ENCODE assay signal across 30 cellular contexts in the genomic region with DNA sequence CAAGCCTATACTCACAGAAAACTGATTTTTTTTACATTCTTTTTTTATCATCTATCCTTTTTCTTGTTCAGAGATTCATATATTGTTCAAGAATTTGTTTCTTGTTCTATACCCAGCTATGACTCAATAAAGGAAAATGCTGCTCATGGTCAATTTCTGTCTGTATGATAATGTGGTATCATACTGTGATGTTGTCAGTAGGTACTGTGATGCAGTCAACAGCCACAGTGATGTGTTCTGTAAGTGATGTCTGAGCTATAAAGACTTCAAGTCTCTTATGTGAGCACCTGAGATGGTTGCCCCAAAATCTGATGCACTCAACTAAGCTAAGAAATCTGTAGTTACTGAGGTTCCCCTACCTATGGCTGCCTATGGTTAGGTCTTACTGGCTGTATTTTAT.
"Had no signal": no experiment of that assay in that cellular context is flagged by ENCODE, and none has a peak within 500 bp of the region (broad histone marks: within the 10 kb centered on the region; RNA-seq: fewer than 3 reads in every experiment).

No MANE protein-coding gene starts in this region.

- H3K4me3 ChIP-seq: ovary, psoas muscle, right lobe of liver, sigmoid colon, suprapubic skin, testis, tibial artery, transverse colon, upper lobe of right lung, uterus had no signal

- H3K9me3 Mint-ChIP-seq: neural crest cell; stimulated activated naive B cell treated with anti-CD40 and anti-IgM and Interleukin-4, amounts not matched to agents 10 μg/mL and 1 μg/mL and 100 μg/mL, for 72 hours; type B pancreatic cell had no signal

- H3K36me3 Mint-ChIP-seq: natural killer cell; stimulated activated effector memory CD8-positive, alpha-beta T cell treated with anti-CD3 and anti-CD28 coated beads, Interleukin-12 subunit alpha, Interleukin-12 subunit beta, amount 100 ng/mL, for 72 hours; stimulated activated naive B cell treated with anti-CD40 and anti-IgM and Interleukin-4, amounts not matched to agents 10 μg/mL and 1 μg/mL and 100 μg/mL, for 72 hours; type B pancreatic cell had no signal

- H3K79me2 ChIP-seq: parathyroid adenoma had no signal

- ATAC-seq: naive thymus-derived CD4-positive, alpha-beta T cell; natural killer cell; psoas muscle; right cardiac atrium; right lobe of liver; stimulated activated effector memory CD8-positive, alpha-beta T cell treated with anti-CD3 and anti-CD28 coated beads, Interleukin-12 subunit alpha, Interleukin-12 subunit beta, amount 100 ng/mL, for 72 hours; stimulated activated naive B cell treated with anti-CD40 and anti-IgM and Interleukin-4, amounts not matched to agents 10 μg/mL and 1 μg/mL and 100 μg/mL, for 72 hours; stimulated activated naive CD8-positive, alpha-beta T cell treated with anti-CD3 and anti-CD28 coated beads, Interleukin-15, amount 100 ng/mL, for 72 hours; stimulated activated naive CD8-positive, alpha-beta T cell treated with anti-CD3 and anti-CD28 coated beads, Interleukin-15, Interleukin-2, amounts not matched to agents 100 U/mL and 50 U/mL, for 24 hours; upper lobe of right lung had no signal

- H3K36me3 ChIP-seq: neutrophil, ovary, right lobe of liver, sigmoid colon, suprapubic skin, tibial artery, transverse colon, upper lobe of right lung, uterus had no signal

- H3K27ac ChIP-seq: neutrophil, ovary, parathyroid adenoma, psoas muscle, right lobe of liver, sigmoid colon, suprapubic skin, testis, tibial artery, transverse colon, upper lobe of right lung, uterus had no signal

- DNase-seq: naive thymus-derived CD4-positive, alpha-beta T cell; natural killer cell; nucleus accumbens; ovary; psoas muscle; right cardiac atrium; right lobe of liver; sigmoid colon; small intestine; stimulated activated CD4-positive, alpha-beta T cell treated with anti-CD3 and anti-CD28 coated beads, Interleukin-15, amount 100 ng/mL, for 24 hours; stimulated activated CD4-positive, alpha-beta T cell treated with anti-CD3 and anti-CD28 coated beads, Interleukin-2, amount 100 ng/mL, for 24 hours; stimulated activated CD4-positive, alpha-beta T cell treated with anti-CD3 and anti-CD28 coated beads, Interleukin-2, amount 100 ng/mL, for 48 hours; stimulated activated CD4-positive, alpha-beta T cell treated with anti-CD3 and anti-CD28 coated beads, Interleukin-4, amount 100 ng/mL, for 24 hours; stimulated activated naive B cell treated with anti-CD40 and anti-IgM and Interleukin-4, amounts not matched to agents 10 μg/mL and 1 μg/mL and 100 μg/mL, for 72 hours; stimulated activated naive CD8-positive, alpha-beta T cell treated with anti-CD3 and anti-CD28 coated beads, Interleukin-15, amount 100 ng/mL, for 72 hours; stimulated activated naive CD8-positive, alpha-beta T cell treated with anti-CD3 and anti-CD28 coated beads, Interleukin-15, Interleukin-2, amounts not matched to agents 100 U/mL and 50 U/mL, for 24 hours; substantia nigra; testis; tibial artery; transverse colon; upper lobe of right lung; uterus had no signal

- H3K27ac Mint-ChIP-seq: naive thymus-derived CD4-positive, alpha-beta T cell; natural killer cell; nephron; progenitor cell of endocrine pancreas; stimulated activated effector memory CD8-positive, alpha-beta T cell treated with anti-CD3 and anti-CD28 coated beads, Interleukin-12 subunit alpha, Interleukin-12 subunit beta, amount 100 ng/mL, for 72 hours; stimulated activated naive B cell treated with anti-CD40 and anti-IgM and Interleukin-4, amounts not matched to agents 10 μg/mL and 1 μg/mL and 100 μg/mL, for 72 hours; stimulated activated naive CD8-positive, alpha-beta T cell treated with anti-CD3 and anti-CD28 coated beads, Interleukin-15, amount 100 ng/mL, for 72 hours; type B pancreatic cell had no signal

- H3K9me3 ChIP-seq: neutrophil, ovary, psoas muscle, right lobe of liver, sigmoid colon, suprapubic skin, testis, transverse colon, upper lobe of right lung, uterus had no signal

- H2AFZ ChIP-seq: parathyroid adenoma had no signal

- H3K27me3 ChIP-seq: neutrophil, ovary, right lobe of liver, sigmoid colon, suprapubic skin, testis, tibial artery, transverse colon, upper lobe of right lung, uterus had no signal

- FAIRE-seq: small intestine had no signal

- H3K9ac ChIP-seq: parathyroid adenoma had no signal
